24 cellular contexts compared by ENCODE assay signal in the genomic region with DNA sequence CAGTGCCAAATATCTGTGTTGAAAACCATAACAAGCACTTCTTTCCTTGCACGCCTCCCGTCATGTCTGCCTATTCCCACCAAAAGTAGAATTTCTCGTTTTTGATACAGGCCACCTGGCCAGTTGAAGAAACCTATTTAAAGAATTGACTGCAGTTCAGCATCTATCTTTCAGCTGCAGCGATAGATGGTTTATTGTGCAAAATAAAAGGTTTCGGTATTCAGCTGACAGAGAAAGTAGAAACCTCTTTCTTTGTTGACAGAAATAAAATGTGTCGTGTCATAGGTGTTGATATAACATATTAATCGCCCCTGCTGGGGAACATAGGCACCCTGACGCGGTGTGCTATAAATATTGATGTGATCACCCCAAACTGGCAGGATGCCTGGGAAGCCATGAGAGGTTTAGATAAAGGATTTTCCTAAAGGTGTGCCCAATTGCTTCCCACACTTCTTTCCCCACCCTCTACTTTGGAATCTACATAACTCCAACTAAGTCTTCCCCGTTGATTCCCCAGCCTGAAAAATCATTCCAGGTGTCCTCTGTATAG.
"Had no signal": no experiment of that assay in that cellular context is flagged by ENCODE, and none has a peak within 500 bp of the region (broad histone marks: within the 10 kb centered on the region; RNA-seq: fewer than 3 reads in every experiment).

No MANE protein-coding gene starts in this region.

- ATAC-seq: activated naive CD4-positive, alpha-beta T cell treated with anti-CD3 and anti-CD28 coated beads, Interleukin-2, amount 50 U/mL, for 72 hours; activated T-helper 17 cell treated with anti-CD3 and anti-CD28 coated beads, Interleukin-2, amount 50 U/mL, for 72 hours; esophagus mucosa; pancreas; stimulated activated memory B cell treated with anti-CD40 and anti-IgM and Interleukin-4, amounts not matched to agents 10 μg/mL and 1 μg/mL and 100 μg/mL, for 72 hours; WTC11 had no signal

- H3K27me3 Mint-ChIP-seq: activated T-cell treated with anti-CD3 and anti-CD28 coated beads, Interleukin-2, amount 50 U/mL, for 24 hours; activated T-helper 17 cell treated with anti-CD3 and anti-CD28 coated beads, Interleukin-2, amount 50 U/mL, for 72 hours; stimulated activated memory B cell treated with anti-CD40 and anti-IgM and Interleukin-4, amounts not matched to agents 10 μg/mL and 1 μg/mL and 100 μg/mL, for 72 hours had no signal

- H3K4me1 Mint-ChIP-seq: activated T-helper 17 cell treated with anti-CD3 and anti-CD28 coated beads, Interleukin-2, amount 50 U/mL, for 72 hours; brain; nephron; stimulated activated memory B cell treated with anti-CD40 and anti-IgM and Interleukin-4, amounts not matched to agents 10 μg/mL and 1 μg/mL and 100 μg/mL, for 72 hours; WTC11 had no signal

- H3K4me3 ChIP-seq: pancreas, sigmoid colon, smooth muscle cell, stomach, suprapubic skin, tibial nerve had no signal

- H3K27ac ChIP-seq: pancreas, sigmoid colon, stomach, suprapubic skin, tibial nerve had no signal

- FAIRE-seq: endothelial cell of umbilical vein, pancreas had no signal

- H3K27ac Mint-ChIP-seq: activated naive CD4-positive, alpha-beta T cell treated with anti-CD3 and anti-CD28 coated beads, Interleukin-2, amount 50 U/mL, for 72 hours; activated T-cell treated with anti-CD3 and anti-CD28 coated beads, Interleukin-2, amount 50 U/mL, for 24 hours; activated T-helper 17 cell treated with anti-CD3 and anti-CD28 coated beads, Interleukin-2, amount 50 U/mL, for 72 hours; brain; nephron; stimulated activated memory B cell treated with anti-CD40 and anti-IgM and Interleukin-4, amounts not matched to agents 10 μg/mL and 1 μg/mL and 100 μg/mL, for 72 hours; WTC11 had no signal

- H3K4me1 ChIP-seq: pancreas, sigmoid colon, stomach, suprapubic skin, tibial nerve had no signal

- H3K4me3 Mint-ChIP-seq: activated T-cell treated with anti-CD3 and anti-CD28 coated beads, Interleukin-2, amount 50 U/mL, for 24 hours; activated T-helper 17 cell treated with anti-CD3 and anti-CD28 coated beads, Interleukin-2, amount 50 U/mL, for 72 hours; brain; nephron; stimulated activated memory B cell treated with anti-CD40 and anti-IgM and Interleukin-4, amounts not matched to agents 10 μg/mL and 1 μg/mL and 100 μg/mL, for 72 hours; WTC11 had no signal

- DNase-seq: activated T-cell treated with anti-CD3 and anti-CD28 coated beads, Interleukin-2, amount 50 U/mL, for 24 hours; aorta; central memory CD4-positive, alpha-beta T cell; dermis blood vessel endothelial cell; effector memory CD4-positive, alpha-beta T cell; foreskin melanocyte; hippocampal formation; mesenchymal stem cell; pancreas; sigmoid colon; stimulated activated CD4-positive, alpha-beta T cell treated with anti-CD3 and anti-CD28 coated beads, Interleukin-15, amount 100 ng/mL, for 24 hours; stomach; T-helper 9 cell had no signal

- H3K27me3 ChIP-seq: pancreas, sigmoid colon, stomach, suprapubic skin, tibial nerve had no signal

- H3K36me3 Mint-ChIP-seq: activated naive CD4-positive, alpha-beta T cell treated with anti-CD3 and anti-CD28 coated beads, Interleukin-2, amount 50 U/mL, for 72 hours; brain; stimulated activated memory B cell treated with anti-CD40 and anti-IgM and Interleukin-4, amounts not matched to agents 10 μg/mL and 1 μg/mL and 100 μg/mL, for 72 hours; WTC11 had no signal

- H3K36me3 ChIP-seq: pancreas, sigmoid colon, stomach, suprapubic skin, tibial nerve had no signal

- H3K9me3 ChIP-seq: pancreas, sigmoid colon, stomach, suprapubic skin, tibial nerve had no signal

- H3K4me2 ChIP-seq: smooth muscle cell had no signal
